ENCODE assay signal across 25 cellular contexts in genomic region chr18:36460854-36461253, GRCh38.
A peak's percentile ranks its signal among the peaks of the same experiment; 100 is the strongest.
DNase-seq lines count a peak whose midpoint lies in the region; ATAC-seq and TF ChIP-seq lines count a peak whose summit lies in the region.
"Had no signal": no experiment of that assay in that cellular context is flagged by ENCODE, and none has a peak within 500 bp of the region (broad histone marks: within the 10 kb centered on the region; RNA-seq: fewer than 3 reads in every experiment).

No MANE protein-coding gene starts in this region.

- H2AFZ ChIP-seq in DND-41 (ENCODE audit: low read depth, low read length): no peak overlapping the region

- intact Hi-C loops in Panc1 (cut with micrococcal nuclease; ENCODE audit: unreplicated experiment): no loop called here

- TF ChIP-seq CTCF in DND-41 (IDR thresholded peaks at IDR 0.05; ENCODE audit: borderline replicate concordance, extremely low read depth, low read length, poor library complexity, severe bottlenecking) (no peak), Panc1 (IDR thresholded peaks at IDR 0.05) (no peak)

- in situ Hi-C loops in Panc1 (cut with HindIII; ENCODE audit: low pct_unique_long_range_greater_than_20kb, low sequenced_read_pairs): no loop called here

- no peak overlapping the region for H3K9ac ChIP-seq in DND-41 (ENCODE audit: low read depth, low read length)
- H3K9ac ChIP-seq: KMS-11 had no signal

- H3K79me2 ChIP-seq in DND-41 (ENCODE audit: insufficient read depth, low read length): no peaks in the 10 kb centered on the region

- H3K9me3 ChIP-seq in DND-41 (ENCODE audit: insufficient read depth, low read length, severe bottlenecking) (no peaks in the 10 kb centered on the region), Panc1 (ENCODE audit: control insufficient read depth, insufficient read depth, low read depth, low read length) (no peaks in the 10 kb centered on the region)
- H3K9me3 ChIP-seq: HAP-1, ovary, tibial artery had no signal

- BruUV-seq in Panc1 (replicated peaks; lab: Mats Ljungman, UMichigan): no TSS peak

- H3K27me3 ChIP-seq in DND-41 (ENCODE audit: insufficient read depth, low read length, poor library complexity): peaks cover 5% of the 10 kb centered on the region
- H3K27me3 ChIP-seq in Panc1 (ENCODE audit: control insufficient read depth, insufficient read depth, low read length): no peaks in the 10 kb centered on the region
- H3K27me3 ChIP-seq: ovary, tibial artery had no signal

- CTCF ChIA-PET in Panc1 (lab: Charles Lee): no interaction called here

- DNase-seq in NCI-H2227 (lab: John Stamatoyannopoulos, UW; ENCODE audit: unreplicated experiment) (peak; percentile 18), NCI-H2227 treated with DMSO at 0.1 percent for 48 hours (lab: John Stamatoyannopoulos, UW) (no peak), DND-41 (no peak), Panc1 (ENCODE audit: low read depth, low spot score) (no peak), iPS-NIHi11 (ENCODE audit: low spot score) (peak; percentile 61), AML-193 (lab: John Stamatoyannopoulos, UW) (no peak)
- DNase-seq in activated naive CD4-positive, alpha-beta T cell treated with Interleukin-2 at 50 U/mL for 16 hours: no peak
- DNase-seq: activated CD4-positive, alpha-beta memory T cell treated with anti-CD3 and anti-CD28 coated beads, Interleukin-2, amount 10 ng/mL, durations not matched to agents 7 days and 5 days; CD8-positive, alpha-beta T cell; dermis blood vessel endothelial cell; DMS 273 treated with DMSO at 0.1 percent for 48 hours; NCI-H1436 treated with DMSO at 0.1 percent for 48 hours; NCI-H2171; NCI-H774; nephron progenitor cell; ovary; small intestine; stimulated activated CD8-positive, alpha-beta memory T cell treated with anti-CD3 and anti-CD28 coated beads, Interleukin-4, amount 100 ng/mL, for 48 hours; tibial artery had no signal

- H3K4me2 ChIP-seq in DND-41 (ENCODE audit: insufficient read depth, low read length): no peak overlapping the region
- H3K4me2 ChIP-seq: KMS-11 had no signal

- H3K4me3 ChIP-seq in DND-41 (ENCODE audit: low read depth in 1 of 2, low read length in 2 of 2) (no peak overlapping the region), Panc1 (ENCODE audit: low read depth in 2 of 2, low read length in 2 of 2) (no peak overlapping the region)
- H3K4me3 ChIP-seq: HAP-1, lung, ovary, SK-N-MC, tibial artery had no signal

- H3K36me3 ChIP-seq in DND-41 (ENCODE audit: insufficient read depth, low read length) (no peaks in the 10 kb centered on the region), Panc1 (ENCODE audit: control insufficient read depth, insufficient read depth, low read length) (no peaks in the 10 kb centered on the region)
- H3K36me3 ChIP-seq: HAP-1, ovary, tibial artery had no signal

- ATAC-seq in DND-41 (ENCODE audit: insufficient read depth, low read depth) (0 out of 3 replicates have a peak, but pooled peaks have one; percentile 37), Panc1 (0 out of 2 replicates have a peak, but pooled peaks have one; percentile 21), GM18498 (IDR thresholded peaks at IDR 0.05; ENCODE audit: unreplicated experiment) (no peak)
- ATAC-seq: CD8-positive, alpha-beta T cell had no signal

- H4K20me1 ChIP-seq in DND-41 (ENCODE audit: insufficient read depth, low read length): no peaks in the 10 kb centered on the region

- H3K4me1 ChIP-seq in DND-41 (ENCODE audit: insufficient read depth, low read length) (no peaks in the 10 kb centered on the region), Panc1 (ENCODE audit: control insufficient read depth, insufficient read depth, low read length) (peaks cover 26% of the 10 kb centered on the region)
- H3K4me1 ChIP-seq: HAP-1 had no signal

- no peak overlapping the region for H3K27ac ChIP-seq in DND-41 (ENCODE audit: low read length)
- H3K27ac ChIP-seq in Panc1 (ENCODE audit: low read length): no peak overlapping the region; the same call in 1 of the 2 replicates
- H3K27ac ChIP-seq: KMS-11, ovary, RWPE1, SK-N-MC had no signal

- POLR2A ChIA-PET in Panc1 (lab: Charles Lee): no interaction called here

Comparison
In these comparisons a context has a peak if more than half of its experiments do, and no peak if none do; other contexts are left out.
1. DNase-seq: peak in NCI-H2227 (single experiment) and iPS-NIHi11 (single experiment); none in NCI-H2227 treated with DMSO at 0.1 percent for 48 hours (single experiment), DND-41 (single experiment), Panc1 (single experiment), AML-193 (0 of 2) and activated naive CD4-positive, alpha-beta T cell treated with Interleukin-2 at 50 U/mL for 16 hours (single experiment).